In the genomic region with DNA sequence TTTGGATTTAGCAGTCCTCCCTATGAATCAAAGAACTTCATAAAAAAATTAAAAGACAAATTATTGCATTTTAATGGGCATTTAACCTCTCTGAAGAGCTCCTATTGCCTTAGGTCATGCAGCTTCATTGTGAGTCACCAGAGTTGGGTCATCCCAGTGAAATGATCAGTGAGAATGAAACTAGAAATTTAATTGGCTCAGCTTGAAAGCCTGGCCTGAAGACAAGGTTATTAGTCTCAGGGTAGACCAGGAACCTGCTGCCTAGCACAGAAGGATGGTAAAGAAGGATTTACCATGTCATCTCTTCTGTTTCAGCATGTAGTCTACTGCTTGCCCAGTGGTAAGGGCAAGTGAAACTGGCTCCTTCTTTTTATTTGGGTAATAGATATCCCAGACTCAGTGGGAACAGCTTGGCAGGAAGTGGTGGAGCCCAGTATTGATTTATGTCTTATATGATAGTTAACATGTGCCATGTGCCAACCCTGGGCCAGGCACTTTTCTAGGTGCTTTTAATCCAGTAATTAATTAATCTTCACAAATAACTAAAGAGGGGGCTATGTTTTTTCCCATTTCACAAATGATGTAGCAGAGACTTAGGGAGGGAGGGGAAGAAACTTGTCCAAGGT, we compare ENCODE assay signal across 1 cellular context.
TF ChIP-seq lines count a peak whose summit lies in the region.

No MANE protein-coding gene starts in this region.

TF ChIP-seq in WTC11, 78 proteins besides CTCF, POLR2A, EP300 and RAD21 (continued from another document):
- TF ChIP-seq, protein P1, sequence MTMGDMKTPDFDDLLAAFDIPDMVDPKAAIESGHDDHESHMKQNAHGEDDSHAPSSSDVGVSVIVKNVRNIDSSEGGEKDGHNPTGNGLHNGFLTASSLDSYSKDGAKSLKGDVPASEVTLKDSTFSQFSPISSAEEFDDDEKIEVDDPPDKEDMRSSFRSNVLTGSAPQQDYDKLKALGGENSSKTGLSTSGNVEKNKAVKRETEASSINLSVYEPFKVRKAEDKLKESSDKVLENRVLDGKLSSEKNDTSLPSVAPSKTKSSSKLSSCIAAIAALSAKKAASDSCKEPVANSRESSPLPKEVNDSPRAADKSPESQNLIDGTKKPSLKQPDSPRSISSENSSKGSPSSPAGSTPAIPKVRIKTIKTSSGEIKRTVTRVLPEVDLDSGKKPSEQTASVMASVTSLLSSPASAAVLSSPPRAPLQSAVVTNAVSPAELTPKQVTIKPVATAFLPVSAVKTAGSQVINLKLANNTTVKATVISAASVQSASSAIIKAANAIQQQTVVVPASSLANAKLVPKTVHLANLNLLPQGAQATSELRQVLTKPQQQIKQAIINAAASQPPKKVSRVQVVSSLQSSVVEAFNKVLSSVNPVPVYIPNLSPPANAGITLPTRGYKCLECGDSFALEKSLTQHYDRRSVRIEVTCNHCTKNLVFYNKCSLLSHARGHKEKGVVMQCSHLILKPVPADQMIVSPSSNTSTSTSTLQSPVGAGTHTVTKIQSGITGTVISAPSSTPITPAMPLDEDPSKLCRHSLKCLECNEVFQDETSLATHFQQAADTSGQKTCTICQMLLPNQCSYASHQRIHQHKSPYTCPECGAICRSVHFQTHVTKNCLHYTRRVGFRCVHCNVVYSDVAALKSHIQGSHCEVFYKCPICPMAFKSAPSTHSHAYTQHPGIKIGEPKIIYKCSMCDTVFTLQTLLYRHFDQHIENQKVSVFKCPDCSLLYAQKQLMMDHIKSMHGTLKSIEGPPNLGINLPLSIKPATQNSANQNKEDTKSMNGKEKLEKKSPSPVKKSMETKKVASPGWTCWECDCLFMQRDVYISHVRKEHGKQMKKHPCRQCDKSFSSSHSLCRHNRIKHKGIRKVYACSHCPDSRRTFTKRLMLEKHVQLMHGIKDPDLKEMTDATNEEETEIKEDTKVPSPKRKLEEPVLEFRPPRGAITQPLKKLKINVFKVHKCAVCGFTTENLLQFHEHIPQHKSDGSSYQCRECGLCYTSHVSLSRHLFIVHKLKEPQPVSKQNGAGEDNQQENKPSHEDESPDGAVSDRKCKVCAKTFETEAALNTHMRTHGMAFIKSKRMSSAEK (CRISPR knock-in tag; IDR thresholded peaks at IDR 0.05; ENCODE audit: borderline replicate concordance), result no peak
- TF ChIP-seq, protein P2, sequence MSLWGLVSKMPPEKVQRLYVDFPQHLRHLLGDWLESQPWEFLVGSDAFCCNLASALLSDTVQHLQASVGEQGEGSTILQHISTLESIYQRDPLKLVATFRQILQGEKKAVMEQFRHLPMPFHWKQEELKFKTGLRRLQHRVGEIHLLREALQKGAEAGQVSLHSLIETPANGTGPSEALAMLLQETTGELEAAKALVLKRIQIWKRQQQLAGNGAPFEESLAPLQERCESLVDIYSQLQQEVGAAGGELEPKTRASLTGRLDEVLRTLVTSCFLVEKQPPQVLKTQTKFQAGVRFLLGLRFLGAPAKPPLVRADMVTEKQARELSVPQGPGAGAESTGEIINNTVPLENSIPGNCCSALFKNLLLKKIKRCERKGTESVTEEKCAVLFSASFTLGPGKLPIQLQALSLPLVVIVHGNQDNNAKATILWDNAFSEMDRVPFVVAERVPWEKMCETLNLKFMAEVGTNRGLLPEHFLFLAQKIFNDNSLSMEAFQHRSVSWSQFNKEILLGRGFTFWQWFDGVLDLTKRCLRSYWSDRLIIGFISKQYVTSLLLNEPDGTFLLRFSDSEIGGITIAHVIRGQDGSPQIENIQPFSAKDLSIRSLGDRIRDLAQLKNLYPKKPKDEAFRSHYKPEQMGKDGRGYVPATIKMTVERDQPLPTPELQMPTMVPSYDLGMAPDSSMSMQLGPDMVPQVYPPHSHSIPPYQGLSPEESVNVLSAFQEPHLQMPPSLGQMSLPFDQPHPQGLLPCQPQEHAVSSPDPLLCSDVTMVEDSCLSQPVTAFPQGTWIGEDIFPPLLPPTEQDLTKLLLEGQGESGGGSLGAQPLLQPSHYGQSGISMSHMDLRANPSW (CRISPR knock-in tag; conservative IDR thresholded peaks at IDR 0.05; ENCODE audit: low read depth), result no peak
- TF ChIP-seq RELA (CRISPR knock-in tag; IDR thresholded peaks at IDR 0.05; ENCODE audit: borderline replicate concordance), result no peak
- TF ChIP-seq, protein P3, sequence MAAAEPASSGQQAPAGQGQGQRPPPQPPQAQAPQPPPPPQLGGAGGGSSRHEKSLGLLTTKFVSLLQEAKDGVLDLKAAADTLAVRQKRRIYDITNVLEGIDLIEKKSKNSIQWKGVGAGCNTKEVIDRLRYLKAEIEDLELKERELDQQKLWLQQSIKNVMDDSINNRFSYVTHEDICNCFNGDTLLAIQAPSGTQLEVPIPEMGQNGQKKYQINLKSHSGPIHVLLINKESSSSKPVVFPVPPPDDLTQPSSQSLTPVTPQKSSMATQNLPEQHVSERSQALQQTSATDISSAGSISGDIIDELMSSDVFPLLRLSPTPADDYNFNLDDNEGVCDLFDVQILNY (CRISPR knock-in tag; IDR thresholded peaks at IDR 0.05), result no peak
- TF ChIP-seq, protein P4, sequence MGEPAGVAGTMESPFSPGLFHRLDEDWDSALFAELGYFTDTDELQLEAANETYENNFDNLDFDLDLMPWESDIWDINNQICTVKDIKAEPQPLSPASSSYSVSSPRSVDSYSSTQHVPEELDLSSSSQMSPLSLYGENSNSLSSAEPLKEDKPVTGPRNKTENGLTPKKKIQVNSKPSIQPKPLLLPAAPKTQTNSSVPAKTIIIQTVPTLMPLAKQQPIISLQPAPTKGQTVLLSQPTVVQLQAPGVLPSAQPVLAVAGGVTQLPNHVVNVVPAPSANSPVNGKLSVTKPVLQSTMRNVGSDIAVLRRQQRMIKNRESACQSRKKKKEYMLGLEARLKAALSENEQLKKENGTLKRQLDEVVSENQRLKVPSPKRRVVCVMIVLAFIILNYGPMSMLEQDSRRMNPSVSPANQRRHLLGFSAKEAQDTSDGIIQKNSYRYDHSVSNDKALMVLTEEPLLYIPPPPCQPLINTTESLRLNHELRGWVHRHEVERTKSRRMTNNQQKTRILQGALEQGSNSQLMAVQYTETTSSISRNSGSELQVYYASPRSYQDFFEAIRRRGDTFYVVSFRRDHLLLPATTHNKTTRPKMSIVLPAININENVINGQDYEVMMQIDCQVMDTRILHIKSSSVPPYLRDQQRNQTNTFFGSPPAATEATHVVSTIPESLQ (CRISPR knock-in tag; IDR thresholded peaks at IDR 0.05), result no peak
